In the genomic region with DNA sequence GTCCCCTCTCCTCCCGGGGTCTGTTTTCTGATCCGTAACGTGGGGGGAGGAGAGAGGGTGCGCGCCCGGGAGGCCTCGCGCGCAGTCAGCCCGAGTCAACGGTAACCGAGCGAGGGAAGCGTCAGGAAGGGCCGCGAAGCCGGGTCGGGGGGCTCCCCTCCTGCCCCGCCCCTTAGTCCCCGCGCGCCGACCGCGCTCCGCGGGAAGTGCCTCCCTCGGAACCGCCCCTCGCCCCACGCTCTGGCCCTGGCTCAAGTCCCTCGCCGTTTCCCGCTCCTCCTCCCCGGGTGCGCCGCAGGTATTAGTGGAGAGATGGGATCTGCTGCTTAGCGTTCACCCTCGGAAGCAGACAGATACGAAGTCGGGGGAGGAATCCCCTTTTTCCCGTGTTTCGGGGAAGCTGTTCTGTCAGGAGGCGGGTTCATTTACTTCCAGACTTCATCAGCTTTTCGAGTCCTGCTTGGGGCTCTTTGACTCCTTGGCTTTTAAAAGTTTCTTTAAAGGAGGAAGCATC, we compare ENCODE assay signal across 8 cellular contexts. TPM values are rescaled to one million over a fixed set of nuclear protein-coding genes. Genes with fewer than 3 reads are reported as not detected.
DNase-seq lines count a peak whose midpoint lies in the region; ATAC-seq, FAIRE-seq and TF ChIP-seq lines count a peak whose summit lies in the region.

No MANE protein-coding gene starts in this region.

- peaks cover 11% of the 10 kb centered on the region for H4K20me1 ChIP-seq in GM12878 (ENCODE audit: control insufficient read depth, insufficient read depth)

- no TSS peak for BruUV-seq in GM12878 (replicated peaks; lab: Mats Ljungman, UMichigan)

- intact Hi-C loops in GM12878 (cut with micrococcal nuclease; ENCODE audit: unreplicated experiment): no loop called here

- RAD21 ChIA-PET in GM12878 (lab: Charles Lee; ENCODE audit: unreplicated experiment): interaction anchor here (0.5 to 2.0 kb wide), 4 partner anchors 32 to 133 kb away, joined by 3 to 8 read pairs (median 3); a partner anchor contains a TSS

- no peaks in the 10 kb centered on the region; the same call in 1 of the 2 replicates for H3K9me3 ChIP-seq in AG04450 (ENCODE audit: control insufficient read depth, insufficient read depth, low read length)
- no peaks in the 10 kb centered on the region for H3K9me3 ChIP-seq in GM12878 (replicated peaks; ENCODE audit: control insufficient read depth, insufficient read depth, low read length)

- H3K4me1 ChIP-seq in GM12878 (ENCODE audit: control insufficient read depth, insufficient read depth, low read length): peaks cover 13% of the 10 kb centered on the region

- TF ChIP-seq RAD21 in GM12878 (IDR thresholded peaks at IDR 0.05; ENCODE audit: insufficient read depth, low read depth, low read length): no peak

- H3K4me3 ChIP-seq in AG04450 (ENCODE audit: low read depth, low read length) (peak overlapping the region; percentile 87), GM12878 (peak overlapping the region; percentile 85)

- no peak for TF ChIP-seq EP300 in GM12878 (IDR thresholded peaks at IDR 0.05; ENCODE audit: borderline replicate concordance in 1 of 2, control insufficient read depth in 1 of 2, low read depth in 2 of 2, low read length in 2 of 2)

- H3K27me3 ChIP-seq in AG04450 (ENCODE audit: control insufficient read depth, insufficient read depth, low read length) (no peaks in the 10 kb centered on the region), GM12878 (replicated peaks in 1 of 2; ENCODE audit: control insufficient read depth in 2 of 2, insufficient read depth in 2 of 2, low read length in 1 of 2) (no peaks in the 10 kb centered on the region)

- TF ChIP-seq CTCF in AG04450 (IDR thresholded peaks at IDR 0.05; ENCODE audit: low read depth, low read length): no peak
- TF ChIP-seq CTCF in GM12878 (IDR thresholded peaks at IDR 0.05 in 2 of 3, conservative IDR thresholded peaks at IDR 0.05 in 1 of 3; ENCODE audit: control insufficient read depth in 2 of 3, extremely low read depth in 1 of 3, insufficient read depth in 1 of 3, low read depth in 3 of 3, low read length in 3 of 3): no peak

- FAIRE-seq in GM12878 (lab: Jason Lieb, UNC): no peak

- CTCF ChIA-PET in AG04450 (lab: Charles Lee): interaction anchor here (1.6 to 1.9 kb wide), 2 partner anchors 91 to 135 kb away, joined by 7 to 10 read pairs; no protein-coding TSS in a partner anchor
- CTCF ChIA-PET in GM12878 (lab: Yijun Ruan, JAX): interaction anchor here (1.0 to 3.7 kb wide), 7 partner anchors 11 to 133 kb away, joined by 4 to 20 read pairs (median 10); a partner anchor contains a TSS

- in situ Hi-C loops in GM12878 (cut with MboI): no loop called here

- ATAC-seq in GM18907 (IDR thresholded peaks at IDR 0.05; ENCODE audit: unreplicated experiment) (peak; percentile 31), HG03439 (IDR thresholded peaks at IDR 0.05; ENCODE audit: unreplicated experiment) (peak; percentile 20), GM12878 (peak; percentile 59), HG02884 (IDR thresholded peaks at IDR 0.05; ENCODE audit: unreplicated experiment) (no peak)

- SMC1A ChIA-PET in GM12878 (lab: Charles Lee; ENCODE audit: uncharacterized antibody, unreplicated experiment): interaction anchor here (0.9 to 1.5 kb wide), 3 partner anchors 11 to 92 kb away, joined by 3 to 7 read pairs (median 3); no protein-coding TSS in a partner anchor

- WGBS in GM12878 (ENCODE audit: insufficient coverage, insufficient replicate concordance, low lambda C conversion rate, missing lambda C conversion rate): 0% methylated on average over 18 of the region's 45 CpGs

- H3K27ac ChIP-seq in AG04450 (ENCODE audit: low read depth, low read length) (peak overlapping the region; percentile 31), GM12878 (ENCODE audit: control insufficient read depth, insufficient read depth) (peak overlapping the region; percentile 85)

- H3K9ac ChIP-seq in GM12878 (ENCODE audit: control insufficient read depth, insufficient read depth, low read length): peak overlapping the region; percentile 99

- H3K79me2 ChIP-seq in GM12878 (ENCODE audit: control insufficient read depth, insufficient read depth, low read length): peaks cover 55% of the 10 kb centered on the region

- H3K36me3 ChIP-seq in GM12878 (ENCODE audit: control insufficient read depth in 2 of 2, insufficient read depth in 2 of 2, low read length in 1 of 2): peaks cover 0 to 9% of the 10 kb centered on the region in 2 experiments; a peak in 2 of 4 replicates

- POLR2A ChIA-PET in AG04450 (lab: Yijun Ruan, JAX) (interaction anchor here (0.8 to 2.3 kb wide), 2 partner anchors 14 to 21 kb away, joined by 3 to 9 read pairs; no protein-coding TSS in a partner anchor), GM12878 (lab: Charles Lee) (interaction anchor here (2.3 to 3.1 kb wide), 2 partner anchors 10 to 33 kb away, joined by 10 to 14 read pairs; a partner anchor contains a TSS)

- DNase-seq in AG04450 (ENCODE audit: low read depth, low spot score) (no peak), SW480 (ENCODE audit: low spot score) (peak; percentile 27), GM12878 (ENCODE audit: low read depth, low spot score) (no peak), iris pigment epithelial cell (ENCODE audit: low read depth) (peak; percentile 45)
- peak; percentile 53 to 65 for DNase-seq in stimulated activated CD4-positive, alpha-beta T cell treated with anti-CD3 and anti-CD28 coated beads, Interleukin-2, amount 100 ng/mL, for 24 hours

- peak overlapping the region; percentile 86 for H3K4me2 ChIP-seq in GM12878 (ENCODE audit: control insufficient read depth, insufficient read depth)

- no peak overlapping the region for H2AFZ ChIP-seq in GM12878 (ENCODE audit: control insufficient read depth, low read depth, low read length)

- TF ChIP-seq POLR2A in GM12878 (IDR thresholded peaks at IDR 0.05; ENCODE audit: low read depth, low read length): no peak

RNA-seq across cellular contexts. Expression of a gene that starts 0.8 kb away (rescaled TPM):
- polyA plus RNA-seq in AG04450 (2011; rRNA removed) (99.6 and 122 TPM in 2 replicates), GM12878 (2011; rRNA removed) (131 and 134 TPM in 2 replicates), GM12878 (2014; fragmentation: Illumina TruSeq; extraction: Trizol) (233 and 245 TPM in 2 replicates), GM12878 (2014; fragmentation: Nextera tagmentation; extraction: Ambion mirVana) (10 to 100 TPM; 14.3 to 35.9 TPM), GM12878 (2014; rRNA removed) (220 and 260 TPM in 2 replicates), GM12878 (2016; fragmentation: Nextera tagmentation; extraction: Ambion mirVana) (100 to 1,000 TPM; 374 to 415 TPM)
- polyA minus RNA-seq in AG04450 (2011; rRNA and poly(A)+ RNA removed): 51.2 and 60.4 TPM in 2 replicates
- total RNA-seq in GM12878 (2013; cell fraction: nucleolus; rRNA removed): 182 and 185 TPM in 2 replicates
- total RNA-seq in GM12878 (2014; rRNA removed) (127 and 175 TPM in 2 replicates), GM12878 (2014; rRNA removed; fragmentation: Illumina TruSeq; extraction: Trizol) (146 and 155 TPM in 2 replicates), GM12878 (2021) (314 and 339 TPM in 2 replicates)
- polyA plus RNA-seq in GM12878 (2011; ENCODE audit: low read depth): 138 TPM
- polyA plus RNA-seq in GM12878 (2011; cell fraction: cytosol; rRNA removed): 149 and 253 TPM in 2 replicates
- polyA plus RNA-seq in GM12878 (2011; cell fraction: nucleus; rRNA removed): 161 and 230 TPM in 2 replicates
- 155 and 193 TPM in 2 replicates for polyA plus RNA-seq in GM12878 (2012)
- polyA minus RNA-seq in GM12878 (2011; rRNA and poly(A)+ RNA removed): 98.7 and 117 TPM in 2 replicates
- polyA minus RNA-seq in GM12878 (2011; cell fraction: cytosol; rRNA and poly(A)+ RNA removed): 77.2 and 93.8 TPM in 2 replicates
- polyA minus RNA-seq in GM12878 (2011; cell fraction: nucleus; rRNA and poly(A)+ RNA removed): 66.1 and 115 TPM in 2 replicates

RNA-seq across cellular contexts. Expression of a gene that starts 32.4 kb away (rescaled TPM):
- polyA plus RNA-seq in AG04450 (2011; rRNA removed) (14.7 and 20.0 TPM in 2 replicates), GM12878 (2011; rRNA removed) (1.8 and 4.7 TPM in 2 replicates), GM12878 (2014; fragmentation: Illumina TruSeq; extraction: Trizol) (3.3 and 5.9 TPM in 2 replicates), GM12878 (2014; fragmentation: Nextera tagmentation; extraction: Ambion mirVana) (1 to 10 TPM; 1.6 to 2.8 TPM), GM12878 (2014; rRNA removed) (14.9 and 23.3 TPM in 2 replicates), GM12878 (2016; fragmentation: Nextera tagmentation; extraction: Ambion mirVana) (10 to 100 TPM; 15.5 to 16.4 TPM)
- polyA minus RNA-seq in AG04450 (2011; rRNA and poly(A)+ RNA removed): 14.4 and 16.5 TPM in 2 replicates
- total RNA-seq in GM12878 (2013; cell fraction: nucleolus; rRNA removed): 3.2 TPM in 2 replicates
- total RNA-seq in GM12878 (2014; rRNA removed) (29.2 and 30.3 TPM in 2 replicates), GM12878 (2014; rRNA removed; fragmentation: Illumina TruSeq; extraction: Trizol) (7.4 TPM in 2 replicates), GM12878 (2021) (12.3 and 14.3 TPM in 2 replicates)
- 4.3 TPM for polyA plus RNA-seq in GM12878 (2011; ENCODE audit: low read depth)
- 11.0 and 18.5 TPM in 2 replicates for polyA plus RNA-seq in GM12878 (2011; cell fraction: cytosol; rRNA removed)
- polyA plus RNA-seq in GM12878 (2011; cell fraction: nucleus; rRNA removed): 7.0 and 10.3 TPM in 2 replicates
- 9.5 and 13.0 TPM in 2 replicates for polyA plus RNA-seq in GM12878 (2012)
- 2.3 and 8.2 TPM in 2 replicates for polyA minus RNA-seq in GM12878 (2011; rRNA and poly(A)+ RNA removed)
- polyA minus RNA-seq in GM12878 (2011; cell fraction: cytosol; rRNA and poly(A)+ RNA removed): 3.5 and 4.8 TPM in 2 replicates
- 1.3 and 2.4 TPM in 2 replicates for polyA minus RNA-seq in GM12878 (2011; cell fraction: nucleus; rRNA and poly(A)+ RNA removed)

RNA-seq across cellular contexts. Expression of a gene that starts 55.4 kb away (rescaled TPM):
- polyA plus RNA-seq in AG04450 (2011; rRNA removed): 25.3 and 37.6 TPM in 2 replicates
- polyA minus RNA-seq in AG04450 (2011; rRNA and poly(A)+ RNA removed): 18.3 and 22.0 TPM in 2 replicates
- 57.7 and 68.4 TPM in 2 replicates for total RNA-seq in GM12878 (2013; cell fraction: nucleolus; rRNA removed)
- total RNA-seq in GM12878 (2014; rRNA removed): 8.8 and 9.2 TPM in 2 replicates
- 6.3 and 7.0 TPM in 2 replicates for total RNA-seq in GM12878 (2014; rRNA removed; fragmentation: Illumina TruSeq; extraction: Trizol)
- 75.3 and 82.5 TPM in 2 replicates for total RNA-seq in GM12878 (2021)
- 40.8 TPM for polyA plus RNA-seq in GM12878 (2011; ENCODE audit: low read depth)
- 11.5 and 25.7 TPM in 2 replicates for polyA plus RNA-seq in GM12878 (2011; rRNA removed)
- 46.9 and 73.5 TPM in 2 replicates for polyA plus RNA-seq in GM12878 (2011; cell fraction: cytosol; rRNA removed)
- polyA plus RNA-seq in GM12878 (2011; cell fraction: nucleus; rRNA removed): 102 and 124 TPM in 2 replicates
- polyA plus RNA-seq in GM12878 (2012): 80.1 and 111 TPM in 2 replicates
- polyA plus RNA-seq in GM12878 (2014; fragmentation: Illumina TruSeq; extraction: Trizol): 6.0 and 10.2 TPM in 2 replicates
- polyA plus RNA-seq in GM12878 (2014; fragmentation: Nextera tagmentation; extraction: Ambion mirVana): 1 to 10 TPM in 1 of 2 experiments, under 1 TPM in 1; 0.92 to 2.6 TPM
- polyA plus RNA-seq in GM12878 (2014; rRNA removed): 56.7 and 66.6 TPM in 2 replicates
- polyA plus RNA-seq in GM12878 (2016; fragmentation: Nextera tagmentation; extraction: Ambion mirVana): 10 to 100 TPM; 63.3 to 75.6 TPM
- polyA minus RNA-seq in GM12878 (2011; rRNA and poly(A)+ RNA removed): 26.5 and 35.7 TPM in 2 replicates
- polyA minus RNA-seq in GM12878 (2011; cell fraction: cytosol; rRNA and poly(A)+ RNA removed): 24.1 and 28.6 TPM in 2 replicates
- polyA minus RNA-seq in GM12878 (2011; cell fraction: nucleus; rRNA and poly(A)+ RNA removed): 18.0 and 26.1 TPM in 2 replicates

RNA-seq across cellular contexts. Expression of a gene that starts 56.9 kb away (rescaled TPM):
- polyA plus RNA-seq in AG04450 (2011; rRNA removed) (not detected in 2 replicates), GM12878 (2011; rRNA removed) (not detected in 2 replicates), GM12878 (2014; fragmentation: Illumina TruSeq; extraction: Trizol) (0.03 TPM in 1 of 2 replicates, not detected in the other), GM12878 (2014; fragmentation: Nextera tagmentation; extraction: Ambion mirVana) (not detected), GM12878 (2014; rRNA removed) (0.08 and 0.49 TPM in 2 replicates), GM12878 (2016; fragmentation: Nextera tagmentation; extraction: Ambion mirVana) (not detected)
- not detected in 2 replicates for polyA minus RNA-seq in AG04450 (2011; rRNA and poly(A)+ RNA removed)
- 1.1 and 1.6 TPM in 2 replicates for total RNA-seq in GM12878 (2013; cell fraction: nucleolus; rRNA removed)
- total RNA-seq in GM12878 (2014; rRNA removed) (not detected in 2 replicates), GM12878 (2014; rRNA removed; fragmentation: Illumina TruSeq; extraction: Trizol) (not detected in 2 replicates), GM12878 (2021) (0.08 TPM in 1 of 2 replicates, not detected in the other)
- not detected for polyA plus RNA-seq in GM12878 (2011; ENCODE audit: low read depth)
- polyA plus RNA-seq in GM12878 (2011; cell fraction: cytosol; rRNA removed): not detected in 2 replicates
- polyA plus RNA-seq in GM12878 (2011; cell fraction: nucleus; rRNA removed): 0.18 and 0.30 TPM in 2 replicates
- polyA plus RNA-seq in GM12878 (2012): 0.10 and 0.24 TPM in 2 replicates
- not detected in 2 replicates for polyA minus RNA-seq in GM12878 (2011; rRNA and poly(A)+ RNA removed)
- polyA minus RNA-seq in GM12878 (2011; cell fraction: cytosol; rRNA and poly(A)+ RNA removed): not detected in 2 replicates
- polyA minus RNA-seq in GM12878 (2011; cell fraction: nucleus; rRNA and poly(A)+ RNA removed): not detected in 2 replicates

Comparison
In these comparisons a context has a peak if more than half of its experiments do, and no peak if none do; other contexts are left out.
1. DNase-seq: peak in SW480 (single experiment), iris pigment epithelial cell (single experiment) and stimulated activated CD4-positive, alpha-beta T cell treated with anti-CD3 and anti-CD28 coated beads, Interleukin-2, amount 100 ng/mL, for 24 hours (2 of 2); none in AG04450 (single experiment) and GM12878 (single experiment).